Comparison of ENCODE assay signal across 25 cellular contexts in genomic region chr2:181065458-181065857, GRCh38.
"Had no signal": no experiment of that assay in that cellular context is flagged by ENCODE, and none has a peak within 500 bp of the region (broad histone marks: within the 10 kb centered on the region; RNA-seq: fewer than 3 reads in every experiment).

No MANE protein-coding gene starts in this region.

- H3K4me2 ChIP-seq: neural progenitor cell had no signal

- H3K27me3 ChIP-seq: neural progenitor cell, ovary, stomach, suprapubic skin, testis, tibial artery, transverse colon, upper lobe of right lung, uterus had no signal

- H3K9me3 ChIP-seq: ovary, psoas muscle, stomach, suprapubic skin, testis, tibial artery, transverse colon, upper lobe of right lung, uterus had no signal

- ATAC-seq: naive thymus-derived CD4-positive, alpha-beta T cell; natural killer cell; psoas muscle; sciatic nerve; stimulated activated effector memory CD8-positive, alpha-beta T cell treated with anti-CD3 and anti-CD28 coated beads, Interleukin-12 subunit alpha, Interleukin-12 subunit beta, amount 100 ng/mL, for 72 hours; stimulated activated naive B cell treated with anti-CD40 and anti-IgM and Interleukin-4, amounts not matched to agents 10 μg/mL and 1 μg/mL and 100 μg/mL, for 72 hours; upper lobe of right lung had no signal

- H3K4me1 ChIP-seq: parathyroid adenoma, suprapubic skin, testis, uterus had no signal

- H3K9ac ChIP-seq: neural progenitor cell, parathyroid adenoma had no signal

- H3K36me3 ChIP-seq: ovary, suprapubic skin, tibial artery, transverse colon, uterus had no signal

- H3K4me3 ChIP-seq: neural progenitor cell, ovary, psoas muscle, skin epidermis, stomach, suprapubic skin, testis, tibial artery, transverse colon, upper lobe of right lung, uterus had no signal

- H3K27ac ChIP-seq: neural progenitor cell, ovary, parathyroid adenoma, psoas muscle, skin epidermis, stomach, suprapubic skin, testis, tibial artery, transverse colon, upper lobe of right lung, uterus had no signal

- H2AFZ ChIP-seq: neural progenitor cell, parathyroid adenoma had no signal

- DNase-seq: naive thymus-derived CD4-positive, alpha-beta T cell; natural killer cell; occipital lobe; ovary; posterior cingulate gyrus; psoas muscle; right cardiac atrium; stimulated activated CD4-positive, alpha-beta T cell treated with anti-CD3 and anti-CD28 coated beads, Interleukin-15, amount 100 ng/mL, for 24 hours; stimulated activated CD4-positive, alpha-beta T cell treated with anti-CD3 and anti-CD28 coated beads, Interleukin-2, amount 100 ng/mL, for 24 hours; stimulated activated CD4-positive, alpha-beta T cell treated with anti-CD3 and anti-CD28 coated beads, Interleukin-2, amount 100 ng/mL, for 48 hours; stimulated activated CD4-positive, alpha-beta T cell treated with anti-CD3 and anti-CD28 coated beads, Interleukin-4, amount 100 ng/mL, for 24 hours; stimulated activated naive B cell treated with anti-CD40 and anti-IgM and Interleukin-4, amounts not matched to agents 10 μg/mL and 1 μg/mL and 100 μg/mL, for 72 hours; stimulated activated naive CD4-positive, alpha-beta T cell treated with Interleukin-2 at 50 U/mL for 16 hours; stomach; testis; tibial artery; transverse colon; upper lobe of right lung; uterus had no signal
